Comparison of ENCODE assay signal across 22 cellular contexts in genomic region chrX:84160736-84161135, GRCh38. TPM values are rescaled to one million over a fixed set of nuclear protein-coding genes. Genes with fewer than 3 reads are reported as not detected.
"Had no signal": no experiment of that assay in that cellular context is flagged by ENCODE, and none has a peak within 500 bp of the region (broad histone marks: within the 10 kb centered on the region; RNA-seq: fewer than 3 reads in every experiment).

No MANE protein-coding gene starts in this region.

- H3K4me3 ChIP-seq: left ventricle myocardium inferior, lung, mucosa of descending colon, pancreas, prostate gland, spleen, suprapubic skin, thoracic aorta, tibial artery, uterus had no signal

- H3K4me1 ChIP-seq: left ventricle myocardium inferior, pancreas, prostate gland, spleen, suprapubic skin, tibial artery, uterus had no signal

- H3K9me3 ChIP-seq: left ventricle myocardium inferior, mucosa of descending colon, pancreas, prostate gland, spleen, suprapubic skin, thoracic aorta, tibial artery, uterus had no signal

- DNase-seq: islet precursor cell; left ventricle myocardium inferior; midbrain; mucosa of descending colon; naive thymus-derived CD4-positive, alpha-beta T cell; pancreas; posterior cingulate gyrus; retina; right cardiac atrium; small intestine; spleen; stimulated activated CD4-positive, alpha-beta T cell treated with anti-CD3 and anti-CD28 coated beads, Interleukin-4, amount 100 ng/mL, for 24 hours; stimulated activated naive CD4-positive, alpha-beta T cell; tibial artery; uterus had no signal

- H3K27ac ChIP-seq: left ventricle myocardium inferior, pancreas, prostate gland, spleen, suprapubic skin, thoracic aorta, tibial artery, uterus had no signal

- H3K36me3 ChIP-seq: left ventricle myocardium inferior, pancreas, prostate gland, spleen, suprapubic skin, thoracic aorta, tibial artery, uterus had no signal

- H3K27me3 ChIP-seq: spleen, suprapubic skin, tibial artery, uterus had no signal

- ATAC-seq: mucosa of descending colon; naive thymus-derived CD4-positive, alpha-beta T cell; natural killer cell treated with Interleukin-12 subunit alpha and Interleukin-12 subunit beta and Interleukin-15 and Interleukin-18, amount 100 ng/mL, for 72 hours; pancreas; right cardiac atrium; sciatic nerve; stimulated activated effector memory CD8-positive, alpha-beta T cell treated with anti-CD3 and anti-CD28 coated beads, Interleukin-12 subunit alpha, Interleukin-12 subunit beta, amount 100 ng/mL, for 72 hours had no signal

- FAIRE-seq: small intestine had no signal

RNA-seq across cellular contexts. Expression of gene RPS6KA6, which starts 27.3 kb away (rescaled TPM):
- total RNA-seq: natural killer cell treated with Interleukin-12 subunit alpha and Interleukin-12 subunit beta and Interleukin-15 and Interleukin-18, amount 100 ng/mL, for 72 hours had no signal
